In the genomic region with DNA sequence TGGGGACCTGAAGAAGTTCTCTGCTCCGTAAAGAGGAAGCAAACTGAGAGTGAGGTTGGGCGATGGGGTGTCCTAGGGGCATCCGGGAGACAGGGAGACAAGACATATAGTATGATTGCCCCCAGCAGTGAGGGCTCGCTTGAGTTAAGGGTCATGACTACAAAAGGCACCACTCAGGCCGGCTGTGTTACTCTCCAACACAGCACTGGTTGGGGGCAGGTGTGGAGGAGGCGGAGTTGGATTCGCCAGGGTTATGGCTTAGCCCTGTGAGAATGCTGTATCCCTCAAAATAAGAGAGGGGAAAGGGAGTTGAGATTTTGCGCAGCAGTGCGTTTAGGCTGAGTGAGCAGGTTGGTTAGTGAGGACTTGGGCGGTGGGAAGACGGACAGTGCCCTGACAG, we compare ENCODE assay signal across 14 cellular contexts.
"Had no signal": no experiment of that assay in that cellular context is flagged by ENCODE, and none has a peak within 500 bp of the region (broad histone marks: within the 10 kb centered on the region; RNA-seq: fewer than 3 reads in every experiment).

No MANE protein-coding gene starts in this region.

- H3K27ac Mint-ChIP-seq: activated naive CD8-positive, alpha-beta T cell; T-helper 17 cell had no signal

- H3K9ac ChIP-seq: parathyroid adenoma had no signal

- H3K27me3 ChIP-seq: brain microvascular endothelial cell, thyroid gland had no signal

- H3K36me3 Mint-ChIP-seq: activated naive CD8-positive, alpha-beta T cell had no signal

- H3K27ac ChIP-seq: brain microvascular endothelial cell, parathyroid adenoma, thyroid gland had no signal

- ATAC-seq: left ventricle myocardium superior, T-helper 17 cell had no signal

- H3K9me3 Mint-ChIP-seq: activated T-cell treated with anti-CD3 and anti-CD28 coated beads, Interleukin-2, amount 50 U/mL, for 4 hours; neural crest cell had no signal

- H3K36me3 ChIP-seq: brain microvascular endothelial cell, thyroid gland had no signal

- DNase-seq: activated CD4-positive, alpha-beta T cell treated with anti-CD3 and anti-CD28 coated beads, Interleukin-2, amount 50 U/mL, for 1 hour; activated gamma-delta T cell; activated T-cell treated with anti-CD3 and anti-CD28 coated beads, Interleukin-2, amount 50 U/mL, for 4 hours; amygdala; brain microvascular endothelial cell; kidney; left ventricle myocardium superior; retina; small intestine; T-helper 17 cell; thyroid gland had no signal

- H3K4me3 Mint-ChIP-seq: activated naive CD8-positive, alpha-beta T cell; activated T-cell treated with anti-CD3 and anti-CD28 coated beads, Interleukin-2, amount 50 U/mL, for 4 hours; neural crest cell; T-helper 17 cell had no signal

- H3K9me3 ChIP-seq: thyroid gland had no signal

- H3K4me1 ChIP-seq: parathyroid adenoma had no signal
